10 cellular contexts compared by ENCODE assay signal in the genomic region with DNA sequence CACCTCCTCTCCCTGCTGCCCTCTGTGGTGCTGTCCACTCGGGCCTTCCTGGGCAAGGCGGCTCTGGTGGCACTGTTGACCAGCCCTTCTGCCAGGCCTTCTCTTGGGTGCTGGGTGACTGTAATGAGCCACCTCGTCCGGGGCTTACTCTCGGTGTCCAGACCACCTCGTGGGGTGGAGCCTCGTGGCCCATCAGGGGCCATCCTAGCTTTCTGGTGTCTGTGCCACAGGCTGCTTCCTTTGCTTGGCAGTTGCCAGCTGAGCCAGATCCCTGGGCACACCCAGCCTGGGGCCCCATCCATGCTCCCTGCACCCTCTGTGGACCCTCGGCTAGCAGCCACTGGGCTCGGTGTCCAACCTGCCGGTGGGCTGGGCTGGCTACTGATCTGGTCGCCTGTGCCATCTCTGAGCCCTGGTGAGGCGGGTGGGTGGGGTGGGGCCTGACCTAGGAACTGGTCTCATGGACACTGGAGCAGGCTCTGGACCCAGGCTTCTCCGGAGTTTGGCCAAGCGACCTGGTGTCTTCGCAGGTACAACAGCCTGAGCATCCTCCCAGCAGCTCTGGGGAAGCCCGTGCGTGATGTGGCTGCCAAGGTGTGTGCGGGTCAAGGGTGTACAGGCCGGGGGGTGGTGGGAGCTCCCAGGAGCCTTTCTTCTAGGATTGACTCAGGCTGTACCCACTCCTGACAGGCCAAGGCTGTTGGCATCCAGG. TPM values are rescaled to one million over a fixed set of nuclear protein-coding genes. Genes with fewer than 3 reads are reported as not detected.
DNase-seq lines count a peak whose midpoint lies in the region; ATAC-seq and TF ChIP-seq lines count a peak whose summit lies in the region.
"Had no signal": no experiment of that assay in that cellular context is flagged by ENCODE, and none has a peak within 500 bp of the region (broad histone marks: within the 10 kb centered on the region; RNA-seq: fewer than 3 reads in every experiment).

No MANE protein-coding gene starts in this region.

- H3K4me3 Mint-ChIP-seq in activated T-cell treated with anti-CD3 and anti-CD28 coated beads, Interleukin-2, amount 50 U/mL, for 72 hours: peak overlapping the region; percentile 89 to 92
- peak overlapping the region; percentile 81 for H3K4me3 Mint-ChIP-seq in type B pancreatic cell

- TF ChIP-seq CTCF in astrocyte of the spinal cord (IDR thresholded peaks at IDR 0.05; ENCODE audit: low read depth, low read length) (no peak), lower lobe of right lung (IDR thresholded peaks at IDR 0.05) (no peak), type B pancreatic cell (conservative IDR thresholded peaks at IDR 0.05) (no peak)

- H3K4me3 ChIP-seq in astrocyte of the spinal cord (ENCODE audit: low read depth, low read length): peak overlapping the region; percentile 61
- peak overlapping the region; percentile 92 for H3K4me3 ChIP-seq in lower lobe of right lung

- no peaks in the 10 kb centered on the region for H3K27me3 ChIP-seq in lower lobe of right lung (ENCODE audit: low read depth)

- no peak overlapping the region for H3K27ac ChIP-seq in lower lobe of right lung

- H3K36me3 ChIP-seq in lower lobe of right lung: peaks cover 3% of the 10 kb centered on the region

- H3K9me3 ChIP-seq in lower lobe of right lung: no peaks in the 10 kb centered on the region

- in situ Hi-C loops in astrocyte of the spinal cord (cut with HindIII; ENCODE audit: low sequenced_read_pairs): no loop called here
- in situ Hi-C loops in G401 (cut with HindIII; ENCODE audit: low sequenced_read_pairs): no loop called here

- H3K9me3 Mint-ChIP-seq in activated T-cell treated with anti-CD3 and anti-CD28 coated beads, Interleukin-2, amount 50 U/mL, for 72 hours: no peaks in the 10 kb centered on the region
- H3K9me3 Mint-ChIP-seq in type B pancreatic cell: no peaks in the 10 kb centered on the region

- intact Hi-C loops in lower lobe of right lung (cut with DNase I): no loop called here

- DNase-seq in activated T-cell treated with anti-CD3 and anti-CD28 coated beads, Interleukin-2, amount 50 U/mL, for 72 hours: no peak
- no peak for DNase-seq in activated T-cell treated with anti-CD3 and anti-CD28 coated beads, Interleukin-2, amount 50 U/mL, for 48 hours
- no peak for DNase-seq in astrocyte of the spinal cord (ENCODE audit: low read depth, low spot score)
- peak; percentile 48 for DNase-seq in lower lobe of right lung
- DNase-seq in type B pancreatic cell (ENCODE audit: extremely low spot score, unreplicated experiment): no peak
- no peak for DNase-seq in G401 (ENCODE audit: low spot score)
- DNase-seq in NOMO-1 treated with DMSO at 0.1 percent for 48 hours (lab: John Stamatoyannopoulos, UW; ENCODE audit: unreplicated experiment): no peak
- no peak for DNase-seq in SW 1271 (lab: John Stamatoyannopoulos, UW)
- DNase-seq: activated CD4-positive, alpha-beta T cell treated with anti-CD3 and anti-CD28 coated beads, Interleukin-2, amount 50 U/mL, for 1 hour had no signal

- peaks cover 2 to 3% of the 10 kb centered on the region in 2 donors for H3K36me3 Mint-ChIP-seq in activated T-cell treated with anti-CD3 and anti-CD28 coated beads, Interleukin-2, amount 50 U/mL, for 72 hours (ENCODE audit: insufficient read depth in 2 of 2)
- H3K36me3 Mint-ChIP-seq in type B pancreatic cell: no peaks in the 10 kb centered on the region

- ATAC-seq in activated T-cell treated with anti-CD3 and anti-CD28 coated beads, Interleukin-2, amount 50 U/mL, for 72 hours (replicated peaks in 1 of 2): no peak
- ATAC-seq in lower lobe of right lung: no peak

- peaks cover 22% of the 10 kb centered on the region for H3K4me1 Mint-ChIP-seq in activated T-cell treated with anti-CD3 and anti-CD28 coated beads, Interleukin-2, amount 50 U/mL, for 72 hours (ENCODE audit: low read depth)
- peaks cover 8% of the 10 kb centered on the region for H3K4me1 Mint-ChIP-seq in type B pancreatic cell (ENCODE audit: unreplicated experiment)

- no peak overlapping the region for H3K27ac Mint-ChIP-seq in activated T-cell treated with anti-CD3 and anti-CD28 coated beads, Interleukin-2, amount 50 U/mL, for 72 hours
- no peak overlapping the region for H3K27ac Mint-ChIP-seq in type B pancreatic cell

- H3K4me1 ChIP-seq in lower lobe of right lung: peaks cover 42% of the 10 kb centered on the region

- H3K27me3 Mint-ChIP-seq in activated T-cell treated with anti-CD3 and anti-CD28 coated beads, Interleukin-2, amount 50 U/mL, for 72 hours (ENCODE audit: low read depth): no peaks in the 10 kb centered on the region
- no peaks in the 10 kb centered on the region for H3K27me3 Mint-ChIP-seq in type B pancreatic cell

RNA-seq across cellular contexts. Expression of a gene that starts 1.4 kb away (rescaled TPM):
- 10 to 100 TPM; 34.8 to 39.2 TPM for total RNA-seq in activated T-cell treated with anti-CD3 and anti-CD28 coated beads, Interleukin-2, amount 50 U/mL, for 72 hours
- total RNA-seq in lower lobe of right lung (26.3 TPM), type B pancreatic cell (ENCODE audit: low replicate concordance) (33.7 and 40.3 TPM in 2 replicates)
- total RNA-seq in G401 (2014; rRNA removed; shearing (Covaris generic)): 26.9 and 31.7 TPM in 2 replicates

RNA-seq across cellular contexts. Expression of a gene that starts 31.8 kb away (rescaled TPM):
- total RNA-seq in activated T-cell treated with anti-CD3 and anti-CD28 coated beads, Interleukin-2, amount 50 U/mL, for 72 hours: 100 to 1,000 TPM; 141 to 175 TPM
- total RNA-seq in lower lobe of right lung (152 TPM), type B pancreatic cell (ENCODE audit: low replicate concordance) (4.2 and 8.5 TPM in 2 replicates)
- 7.4 and 9.0 TPM in 2 replicates for total RNA-seq in G401 (2014; rRNA removed; shearing (Covaris generic))

RNA-seq across cellular contexts. Expression of a gene that starts 44.8 kb away (rescaled TPM):
- total RNA-seq in activated T-cell treated with anti-CD3 and anti-CD28 coated beads, Interleukin-2, amount 50 U/mL, for 72 hours: 1 to 10 TPM; 1.5 to 1.9 TPM
- 7.6 TPM for total RNA-seq in lower lobe of right lung
- 1.1 TPM in 1 of 2 replicates, not detected in the other for total RNA-seq in type B pancreatic cell (ENCODE audit: low replicate concordance)
- 0.47 TPM in 1 of 2 replicates, not detected in the other for total RNA-seq in G401 (2014; rRNA removed; shearing (Covaris generic))

RNA-seq across cellular contexts. Expression of a gene that starts 58.0 kb away (rescaled TPM):
- under 1 TPM in 1 of 2 donors, not detected in 1; 0.49 TPM for total RNA-seq in activated T-cell treated with anti-CD3 and anti-CD28 coated beads, Interleukin-2, amount 50 U/mL, for 72 hours
- total RNA-seq in lower lobe of right lung (1.5 TPM), type B pancreatic cell (ENCODE audit: low replicate concordance) (4.5 and 5.1 TPM in 2 replicates)
- total RNA-seq in G401 (2014; rRNA removed; shearing (Covaris generic)): not detected in 2 replicates
- total RNA-seq: mononuclear cell had no signal

Comparison
In these comparisons a context has a peak if more than half of its experiments do, and no peak if none do; other contexts are left out.
1. RNA of a gene that starts 31.8 kb away (total RNA-seq): 141 to 175 TPM in activated T-cell treated with anti-CD3 and anti-CD28 coated beads, Interleukin-2, amount 50 U/mL, for 72 hours and 152 TPM in lower lobe of right lung (single experiment); 7.4 to 9.0 TPM in G401 and 4.2 to 8.5 TPM in type B pancreatic cell; every median in the first group is over 10 times any median in the second.